In the genomic region with DNA sequence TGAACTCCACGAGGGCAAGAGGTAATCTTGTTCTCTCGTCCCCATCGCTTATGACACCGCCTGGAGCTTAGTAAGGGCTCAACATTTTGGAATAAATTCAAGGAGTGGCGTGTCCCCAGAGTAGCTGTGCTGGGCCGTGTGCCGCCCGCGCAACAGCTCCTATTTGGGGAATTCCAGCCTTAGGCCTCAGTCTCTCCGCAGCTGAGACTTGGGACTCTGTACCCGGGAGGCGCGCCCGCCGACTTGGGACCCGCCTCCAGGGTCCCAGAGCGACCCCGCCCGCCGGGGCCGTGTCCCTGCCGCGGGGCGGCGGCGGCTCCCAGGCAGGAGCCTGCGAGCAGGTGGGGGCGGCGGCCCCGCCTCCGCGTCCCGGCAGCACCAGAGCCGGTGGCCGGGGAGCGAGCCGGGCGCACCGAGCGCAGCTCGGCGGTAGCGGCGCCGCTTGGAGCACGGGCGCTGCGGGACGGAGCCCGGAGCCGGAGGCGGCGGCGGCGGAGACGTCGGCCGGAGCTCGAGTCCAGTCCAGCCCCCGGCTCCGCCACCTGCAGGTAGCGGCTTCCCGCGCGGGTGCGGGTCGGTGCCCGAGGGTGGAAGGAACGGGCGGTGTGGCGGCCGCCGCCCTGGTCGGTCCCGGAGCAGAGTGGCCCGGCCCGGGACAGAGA, we compare ENCODE assay signal across 9 cellular contexts. TPM values are rescaled to one million over a fixed set of nuclear protein-coding genes. Genes with fewer than 3 reads are reported as not detected.
DNase-seq lines count a peak whose midpoint lies in the region; ATAC-seq and TF ChIP-seq lines count a peak whose summit lies in the region.
"Had no signal": no experiment of that assay in that cellular context is flagged by ENCODE, and none has a peak within 500 bp of the region (broad histone marks: within the 10 kb centered on the region; RNA-seq: fewer than 3 reads in every experiment).

A gene with protein sequence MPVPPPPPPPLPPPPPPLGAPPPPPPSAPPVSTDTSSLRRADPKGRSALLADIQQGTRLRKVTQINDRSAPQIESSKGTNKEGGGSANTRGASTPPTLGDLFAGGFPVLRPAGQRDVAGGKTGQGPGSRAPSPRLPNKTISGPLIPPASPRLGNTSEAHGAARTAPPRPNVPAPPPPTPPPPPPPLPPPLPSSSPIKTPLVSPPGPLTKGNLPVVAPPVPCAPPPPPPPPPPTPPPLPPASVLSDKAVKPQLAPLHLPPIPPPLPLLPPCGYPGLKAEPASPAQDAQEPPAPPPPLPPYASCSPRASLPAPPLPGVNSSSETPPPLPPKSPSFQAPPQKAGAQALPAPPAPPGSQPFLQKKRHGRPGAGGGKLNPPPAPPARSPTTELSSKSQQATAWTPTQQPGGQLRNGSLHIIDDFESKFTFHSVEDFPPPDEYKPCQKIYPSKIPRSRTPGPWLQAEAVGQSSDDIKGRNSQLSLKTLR (plus strand): TSS at position 378 of the 662 bp plus-strand sequence. CDS start 28,217 bp downstream, outside the sequence.

- H3K36me3 ChIP-seq in WERI-Rb-1 (no peaks in the 10 kb centered on the region), left ventricle myocardium inferior (no peaks in the 10 kb centered on the region)

- peaks cover 45% of the 10 kb centered on the region for H3K27me3 Mint-ChIP-seq in progenitor cell of endocrine pancreas
- H3K27me3 Mint-ChIP-seq in CD4-positive, alpha-beta T cell, result peaks cover 85% of the 10 kb centered on the region

- peaks cover 22% of the 10 kb centered on the region for H3K4me1 ChIP-seq in left ventricle myocardium inferior

- POLR2A ChIA-PET in CD4-positive, alpha-beta T cell (lab: Charles Lee), result no interaction called here

- H3K27me3 ChIP-seq in WERI-Rb-1 (ENCODE audit: insufficient read depth, low read depth, severe bottlenecking) (peaks cover 31% of the 10 kb centered on the region), left ventricle myocardium inferior (ENCODE audit: low read depth) (peaks cover 18% of the 10 kb centered on the region)
- H3K27me3 ChIP-seq in CD4-positive, alpha-beta T cell (ENCODE audit: control insufficient read depth, insufficient read depth, low read length), result peaks cover 73% of the 10 kb centered on the region

- no peaks in the 10 kb centered on the region for H3K9me3 ChIP-seq in WERI-Rb-1 (ENCODE audit: severe bottlenecking)
- H3K9me3 ChIP-seq in left ventricle myocardium inferior (replicated peaks), result no peaks in the 10 kb centered on the region
- H3K9me3 ChIP-seq in CD4-positive, alpha-beta T cell (ENCODE audit: control insufficient read depth, low read length), result no peaks in the 10 kb centered on the region

- peak within 1 kb of the TSS; percentile 31 for H3K27ac Mint-ChIP-seq in progenitor cell of endocrine pancreas
- no peak within 1 kb of the TSS for H3K27ac Mint-ChIP-seq in CD4-positive, alpha-beta T cell

- no peaks in the 10 kb centered on the region for H3K36me3 Mint-ChIP-seq in progenitor cell of endocrine pancreas (ENCODE audit: insufficient read depth)
- no peaks in the 10 kb centered on the region for H3K36me3 Mint-ChIP-seq in CD4-positive, alpha-beta T cell (ENCODE audit: low read depth)

- H3K9me3 Mint-ChIP-seq in progenitor cell of endocrine pancreas (ENCODE audit: low read depth), result no peaks in the 10 kb centered on the region
- no peaks in the 10 kb centered on the region for H3K9me3 Mint-ChIP-seq in CD4-positive, alpha-beta T cell

- intact Hi-C loops in left ventricle myocardium inferior (cut with micrococcal nuclease), result no loop called here
- intact Hi-C loops in CD4-positive, alpha-beta T cell (cut with DNase I, micrococcal nuclease), result no loop called here

- H3K4me3 ChIP-seq in WERI-Rb-1 (ENCODE audit: low read depth, low read length) (peak within 1 kb of the TSS; percentile 45), left ventricle myocardium inferior (peak within 1 kb of the TSS; percentile 81)

- peak within 1 kb of the TSS; percentile 81 for H3K4me3 Mint-ChIP-seq in progenitor cell of endocrine pancreas (ENCODE audit: low read depth)
- no peak within 1 kb of the TSS for H3K4me3 Mint-ChIP-seq in CD4-positive, alpha-beta T cell

- H3K4me1 Mint-ChIP-seq in progenitor cell of endocrine pancreas (ENCODE audit: low read depth), result peaks cover 17% of the 10 kb centered on the region
- peaks cover 7% of the 10 kb centered on the region for H3K4me1 Mint-ChIP-seq in CD4-positive, alpha-beta T cell (ENCODE audit: low read depth)

- H3K27ac ChIP-seq in WERI-Rb-1 (no peak within 1 kb of the TSS), left ventricle myocardium inferior (replicated peaks) (peak within 1 kb of the TSS; percentile 85)
- no peak within 1 kb of the TSS for H3K27ac ChIP-seq in CD4-positive, alpha-beta T cell (ENCODE audit: low read depth, low read length)

- no peak for ATAC-seq in CD4-positive, alpha-beta T cell (ENCODE audit: poor library complexity)

- DNase-seq in DMS153 (lab: John Stamatoyannopoulos, UW) (peak; percentile 20), DMS153 treated with DMSO at 0.1 percent for 48 hours (lab: John Stamatoyannopoulos, UW; ENCODE audit: unreplicated experiment) (no peak), WERI-Rb-1 (peak; percentile 37), left ventricle myocardium inferior (peak; percentile 43), progenitor cell of endocrine pancreas (ENCODE audit: low spot score, unreplicated experiment) (peak; percentile 47), mesenteric fat pad (ENCODE audit: low spot score) (no peak)
- no peak for DNase-seq in activated CD4-positive, CD25-positive, alpha-beta regulatory T cell treated with anti-CD3 and anti-CD28 coated beads, Interleukin-2, amount 50 U/mL, for 72 hours
- no peak for DNase-seq in CD4-positive, alpha-beta T cell

- TF ChIP-seq CTCF in WERI-Rb-1 (IDR thresholded peaks at IDR 0.05; ENCODE audit: low read depth, low read length) (no peak), left ventricle myocardium inferior (IDR thresholded peaks at IDR 0.05; ENCODE audit: borderline replicate concordance) (peak; percentile 24), progenitor cell of endocrine pancreas (IDR thresholded peaks at IDR 0.05; ENCODE audit: unreplicated experiment) (no peak)
- TF ChIP-seq CTCF in CD4-positive, alpha-beta T cell (IDR thresholded peaks at IDR 0.05), result no peak

- CTCF ChIA-PET in CD4-positive, alpha-beta T cell (lab: Charles Lee), result no interaction called here

RNA-seq across cellular contexts. Expression of the gene that starts here (rescaled TPM):
- total RNA-seq in left ventricle myocardium inferior, result 8.0 TPM
- total RNA-seq in progenitor cell of endocrine pancreas, result 8.9 and 9.5 TPM in 2 replicates
- total RNA-seq in mesenteric fat pad, result 1.4 TPM
- not detected for total RNA-seq in CD4-positive, alpha-beta T cell
- total RNA-seq: lung microvascular endothelial cell had no signal

Comparison
In these comparisons a context has a peak if more than half of its experiments do, and no peak if none do; other contexts are left out.
1. DNase-seq: peak in DMS153 (single experiment), WERI-Rb-1 (single experiment), left ventricle myocardium inferior (single experiment) and progenitor cell of endocrine pancreas (single experiment); none in DMS153 treated with DMSO at 0.1 percent for 48 hours (single experiment), activated CD4-positive, CD25-positive, alpha-beta regulatory T cell treated with anti-CD3 and anti-CD28 coated beads, Interleukin-2, amount 50 U/mL, for 72 hours (single experiment), mesenteric fat pad (single experiment) and CD4-positive, alpha-beta T cell (0 of 10).